Comparison of ENCODE assay signal across 26 cellular contexts in the genomic region with DNA sequence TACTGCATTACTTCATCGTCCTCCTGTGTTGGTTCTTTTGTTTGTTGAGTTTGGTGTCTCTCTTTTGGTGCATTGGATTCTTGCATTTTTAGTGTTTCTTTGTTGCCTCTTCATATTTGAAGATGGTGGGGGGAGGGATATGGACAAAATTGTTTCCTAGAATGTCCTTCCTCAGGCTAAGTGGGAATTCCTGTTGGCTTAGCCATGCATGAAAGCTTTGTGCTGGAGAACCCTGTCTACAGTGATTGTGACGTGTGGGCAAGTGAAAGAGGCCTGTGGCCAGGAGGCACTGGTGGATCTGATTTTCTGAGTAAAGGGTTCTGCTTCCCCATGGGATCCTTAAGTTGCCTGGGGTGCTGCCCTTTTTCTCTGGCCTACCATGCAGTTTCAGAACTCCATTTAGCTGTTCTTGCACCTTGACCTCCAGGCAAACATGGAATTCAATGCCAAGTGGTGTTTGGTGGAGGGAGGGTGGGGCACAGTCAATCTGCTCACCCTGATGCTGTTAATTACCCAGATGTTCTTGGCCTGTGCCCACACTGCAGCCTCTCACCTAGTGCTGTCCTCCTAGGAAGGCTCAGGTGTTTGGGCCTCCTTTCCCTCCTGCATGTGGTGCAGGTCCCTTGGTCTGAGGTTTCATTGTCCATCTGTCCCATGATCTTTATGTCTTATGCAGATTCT. TPM values are rescaled to one million over a fixed set of nuclear protein-coding genes. Genes with fewer than 3 reads are reported as not detected.
"Had no signal": no experiment of that assay in that cellular context is flagged by ENCODE, and none has a peak within 500 bp of the region (broad histone marks: within the 10 kb centered on the region; RNA-seq: fewer than 3 reads in every experiment).

No MANE protein-coding gene starts in this region.

- DNase-seq: activated CD4-positive, alpha-beta T cell treated with anti-CD3 and anti-CD28 coated beads, Interleukin-2, amount 50 U/mL, for 1 hour; activated CD4-positive, CD25-positive, alpha-beta regulatory T cell treated with anti-CD3 and anti-CD28 coated beads, Interleukin-2, amount 50 U/mL, for 72 hours; activated naive CD8-positive, alpha-beta T cell treated with anti-CD3 and anti-CD28 coated beads for 36 hours; activated T-cell treated with anti-CD3 and anti-CD28 coated beads, Interleukin-2, amount 50 U/mL, for 24 hours; amniotic stem cell; hippocampal formation; stimulated activated CD4-positive, alpha-beta T cell treated with anti-CD3 and anti-CD28 coated beads, Interleukin-2, amount 100 ng/mL, for 48 hours; stimulated activated naive CD4-positive, alpha-beta T cell; T-cell; upper lobe of right lung had no signal

- H3K4me3 Mint-ChIP-seq: activated naive CD8-positive, alpha-beta T cell treated with anti-CD3 and anti-CD28 coated beads for 36 hours; activated T-cell treated with anti-CD3 and anti-CD28 coated beads, Interleukin-2, amount 50 U/mL, for 24 hours; activated T-helper 17 cell treated with anti-CD3 and anti-CD28 coated beads, Interleukin-2, amount 50 U/mL, for 72 hours; central memory CD8-positive, alpha-beta T cell; memory B cell; neural crest cell; T-cell; T-helper 2 cell treated with Interferon-gamma antibody and Interleukin-4, amounts not matched to agents 5 μg/mL and 100 μg/mL, for 36 hours had no signal

- H3K9me3 ChIP-seq: thoracic aorta, upper lobe of right lung had no signal

- H3K36me3 ChIP-seq: breast epithelium, esophagus muscularis mucosa, thoracic aorta, upper lobe of right lung had no signal

- ATAC-seq: activated T-helper 17 cell treated with anti-CD3 and anti-CD28 coated beads, Interleukin-2, amount 50 U/mL, for 72 hours; sciatic nerve; T-cell; upper lobe of right lung had no signal

- H3K27me3 ChIP-seq: upper lobe of right lung had no signal

- H3K27ac ChIP-seq: breast epithelium, coronary artery, esophagus muscularis mucosa, thoracic aorta, upper lobe of right lung, VCaP had no signal

- H3K36me3 Mint-ChIP-seq: activated naive CD8-positive, alpha-beta T cell treated with anti-CD3 and anti-CD28 coated beads for 36 hours; memory B cell; T-cell had no signal

- FAIRE-seq: frontal cortex had no signal

- H3K4me3 ChIP-seq: breast epithelium, coronary artery, esophagus muscularis mucosa, smooth muscle cell, thoracic aorta, upper lobe of right lung had no signal

- H3K4me1 ChIP-seq: breast epithelium, upper lobe of right lung had no signal

- H3K9me3 Mint-ChIP-seq: activated naive CD8-positive, alpha-beta T cell treated with anti-CD3 and anti-CD28 coated beads for 36 hours; activated T-cell treated with anti-CD3 and anti-CD28 coated beads, Interleukin-2, amount 50 U/mL, for 24 hours; activated T-helper 17 cell treated with anti-CD3 and anti-CD28 coated beads, Interleukin-2, amount 50 U/mL, for 72 hours; central memory CD8-positive, alpha-beta T cell; T-cell; T-helper 2 cell treated with Interferon-gamma antibody and Interleukin-4, amounts not matched to agents 5 μg/mL and 100 μg/mL, for 36 hours had no signal

- H3K4me1 Mint-ChIP-seq: activated T-helper 17 cell treated with anti-CD3 and anti-CD28 coated beads, Interleukin-2, amount 50 U/mL, for 72 hours; central memory CD8-positive, alpha-beta T cell; memory B cell; neural crest cell; T-cell had no signal

- H3K27ac Mint-ChIP-seq: activated naive CD8-positive, alpha-beta T cell treated with anti-CD3 and anti-CD28 coated beads for 36 hours; activated T-cell treated with anti-CD3 and anti-CD28 coated beads, Interleukin-2, amount 50 U/mL, for 24 hours; activated T-helper 17 cell treated with anti-CD3 and anti-CD28 coated beads, Interleukin-2, amount 50 U/mL, for 72 hours; memory B cell; T-cell; T-helper 2 cell treated with Interferon-gamma antibody and Interleukin-4, amounts not matched to agents 5 μg/mL and 100 μg/mL, for 36 hours had no signal

RNA-seq across cellular contexts. Expression of gene SLC22A11, which starts 11.0 kb away (rescaled TPM):
- total RNA-seq: activated naive CD8-positive, alpha-beta T cell treated with anti-CD3 and anti-CD28 coated beads for 36 hours; activated T-helper 17 cell treated with anti-CD3 and anti-CD28 coated beads, Interleukin-2, amount 50 U/mL, for 72 hours; breast epithelium; esophagus muscularis mucosa; frontal cortex; myocyte; omental fat pad; renal cortical epithelial cell; sciatic nerve; smooth muscle cell; T-cell; thoracic aorta; upper lobe of right lung had no signal
- polyA plus RNA-seq: smooth muscle cell had no signal

RNA-seq across cellular contexts. Expression of gene SLC22A12, which starts 46.3 kb away (rescaled TPM):
- total RNA-seq: activated naive CD8-positive, alpha-beta T cell treated with anti-CD3 and anti-CD28 coated beads for 36 hours; activated T-helper 17 cell treated with anti-CD3 and anti-CD28 coated beads, Interleukin-2, amount 50 U/mL, for 72 hours; breast epithelium; esophagus muscularis mucosa; frontal cortex; myocyte; neural crest cell; renal cortical epithelial cell; sciatic nerve; smooth muscle cell; T-cell; thoracic aorta; upper lobe of right lung had no signal
- polyA plus RNA-seq: smooth muscle cell had no signal
